In genomic region chr1:26306290-26307221, GRCh38 we compare ENCODE assay signal across 8 cellular contexts. TPM values are rescaled to one million over a fixed set of nuclear protein-coding genes. Genes with fewer than 3 reads are reported as not detected.
DNase-seq lines count a peak whose midpoint lies in the region; ATAC-seq and TF ChIP-seq lines count a peak whose summit lies in the region.

TSS of gene UBXN11 (minus strand) at chr1:26306636. CDS start at chr1:26302883, 3,753 bp downstream.

- intact Hi-C loops in left cardiac atrium (cut with DNase I) (no loop called here), posterior vena cava (cut with DNase I) (no loop called here), upper lobe of right lung (cut with DNase I) (no loop called here)

- peak within 1 kb of the TSS; percentile 86 for H3K4me3 ChIP-seq in adipocyte (ENCODE audit: low read length)
- peak within 1 kb of the TSS; percentile 78 for H3K4me3 ChIP-seq in upper lobe of right lung

- H3K4me3 Mint-ChIP-seq in T-cell: peak within 1 kb of the TSS; percentile 95 to 99 (median 99)

- POLR2A ChIA-PET in T-cell (lab: Charles Lee): interaction anchor here (0.7 to 1.1 kb wide), 3 partner anchors 11 to 180 kb away, joined by 3 to 6 read pairs (median 3); partner anchors contain the start of gene CD52 (in 2 of the 2)

- CTCF ChIA-PET in T-cell (lab: Charles Lee): interaction anchor here in 1 of 2 donors (0.5 to 2.7 kb wide), 5 partner anchors 11 to 239 kb away, joined by 3 to 13 read pairs (median 9); partner anchors contain the start of gene CD52

- no peaks in the 10 kb centered on the region for H3K9me3 ChIP-seq in adipocyte (ENCODE audit: control insufficient read depth, low read length)
- H3K9me3 ChIP-seq in upper lobe of right lung: no peaks in the 10 kb centered on the region

- no peaks in the 10 kb centered on the region for H3K36me3 ChIP-seq in adipocyte (ENCODE audit: control insufficient read depth, insufficient read depth, low read length, severe bottlenecking)
- H3K36me3 ChIP-seq in upper lobe of right lung: no peaks in the 10 kb centered on the region

- peak within 1 kb of the TSS; percentile 87 for H3K9ac ChIP-seq in adipocyte (ENCODE audit: low read length)

- H3K27me3 ChIP-seq in adipocyte (replicated peaks; ENCODE audit: control insufficient read depth, insufficient read depth, low read length) (no peaks in the 10 kb centered on the region), upper lobe of right lung (no peaks in the 10 kb centered on the region)

- H3K4me1 ChIP-seq in adipocyte (ENCODE audit: control insufficient read depth, insufficient read depth, low read length): peaks cover 39% of the 10 kb centered on the region
- H3K4me1 ChIP-seq in upper lobe of right lung: peaks cover 19% of the 10 kb centered on the region

- H3K4me1 Mint-ChIP-seq in T-cell: peaks cover 30 to 37% (median 32%) of the 10 kb centered on the region in 3 donors

- DNase-seq in GM13977 (ENCODE audit: low spot score) (peak; percentile 97), NCI-H146 (lab: John Stamatoyannopoulos, UW) (peak; percentile 92), T-cell (peak; percentile 75 to 94 (median 90)), adipocyte (ENCODE audit: low read depth) (peak; percentile 91), left cardiac atrium (peak; percentile 93), posterior vena cava (ENCODE audit: low spot score) (peak; percentile 96), upper lobe of right lung (peak; percentile 94)

- H3K36me3 Mint-ChIP-seq in T-cell: no peaks in the 10 kb centered on the region

- no peak for TF ChIP-seq CTCF in GM13977 (IDR thresholded peaks at IDR 0.05; ENCODE audit: extremely low read depth, insufficient read depth, missing control alignments)
- no peak for TF ChIP-seq CTCF in upper lobe of right lung (IDR thresholded peaks at IDR 0.05)

- ATAC-seq in HG02870 (IDR thresholded peaks at IDR 0.05; ENCODE audit: unreplicated experiment): peak; percentile 98
- peak; percentile 94 to 98 (median 98) for ATAC-seq in T-cell (replicated peaks in 1 of 4)
- ATAC-seq in left cardiac atrium: peak; percentile 98 to 99
- ATAC-seq in upper lobe of right lung: peak; percentile 97

- in situ Hi-C loops in GM13977 (cut with MboI; ENCODE audit: low pct_unique_long_range_greater_than_20kb, low sequenced_read_pairs, unreplicated experiment): no loop called here

- peak within 1 kb of the TSS; percentile 97 to 99 for H3K27ac Mint-ChIP-seq in T-cell

- no peaks in the 10 kb centered on the region for H3K27me3 Mint-ChIP-seq in T-cell

- H3K27ac ChIP-seq in upper lobe of right lung: peak within 1 kb of the TSS; percentile 82

- no peaks in the 10 kb centered on the region for H3K9me3 Mint-ChIP-seq in T-cell

RNA-seq across cellular contexts. Expression of gene UBXN11, which starts in this region (rescaled TPM):
- total RNA-seq in T-cell (100 to 1,000 TPM in 3 of 5 donors, 10 to 100 TPM in 2; 39.5 to 112 (median 104) TPM), left cardiac atrium (10 to 100 TPM; 14.5 to 15.7 TPM), posterior vena cava (10 to 100 TPM; 12.2 to 17.1 TPM), upper lobe of right lung (37.0 TPM)

Comparison
In these comparisons a context has a peak if more than half of its experiments do, and no peak if none do; other contexts are left out.
1. Peak in every context shown above with its lines: DNase-seq, ATAC-seq, H3K4me3 ChIP-seq and H3K27ac ChIP-seq.